In the genomic region with DNA sequence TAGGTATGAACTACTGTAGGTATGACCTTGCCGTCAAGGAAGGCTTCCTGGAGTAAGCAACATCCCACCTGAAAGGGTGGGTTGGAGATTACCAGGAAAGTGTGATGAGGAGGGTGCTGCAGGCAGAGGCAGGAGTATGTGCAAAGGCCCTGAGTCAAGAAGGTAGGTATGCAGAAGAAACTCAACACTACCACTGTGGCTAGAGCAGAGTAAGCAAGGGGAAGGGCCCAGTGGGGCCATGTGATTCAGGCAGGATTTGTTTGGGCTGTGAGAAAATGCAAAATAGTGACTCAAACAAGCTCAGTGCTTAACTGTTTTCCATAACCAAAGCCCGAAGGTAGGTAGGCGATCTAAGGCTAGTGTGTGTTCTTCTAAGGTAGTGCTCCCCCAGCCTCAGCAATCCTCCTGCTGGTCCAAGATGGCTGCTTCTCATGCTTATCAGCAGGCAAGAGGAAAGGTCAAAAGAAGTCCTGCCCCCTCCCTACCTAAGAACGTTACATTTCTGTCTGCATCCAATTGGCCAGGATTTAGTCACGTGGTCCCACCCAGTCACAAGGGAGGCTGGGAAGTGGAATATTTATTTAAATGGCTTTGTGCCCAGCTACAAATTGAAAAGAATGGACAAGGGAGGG, we compare ENCODE assay signal across 20 cellular contexts. TPM values are rescaled to one million over a fixed set of nuclear protein-coding genes. Genes with fewer than 3 reads are reported as not detected.
A peak's percentile ranks its signal among the peaks of the same experiment; 100 is the strongest.
DNase-seq lines count a peak whose midpoint lies in the region; ATAC-seq and TF ChIP-seq lines count a peak whose summit lies in the region.
"Had no signal": no experiment of that assay in that cellular context is flagged by ENCODE, and none has a peak within 500 bp of the region (broad histone marks: within the 10 kb centered on the region; RNA-seq: fewer than 3 reads in every experiment).

No MANE protein-coding gene starts in this region.

- H3K18ac ChIP-seq in IMR-90 (ENCODE audit: low read depth, low read length) (no peak overlapping the region), neuronal stem cell (ENCODE audit: low read length) (no peak overlapping the region)

- H4K20me1 ChIP-seq in IMR-90 (ENCODE audit: insufficient read depth, low read length), result no peaks in the 10 kb centered on the region

- in situ Hi-C loops in IMR-90 (cut with MboI; ENCODE audit: low sequenced_read_pairs), result no loop called here

- intact Hi-C loops in activated CD8-positive, alpha-beta T cell treated with anti-CD3 and anti-CD28 coated beads for 36 hours (cut with micrococcal nuclease), result no loop called here
- intact Hi-C loops in IMR-90 (cut with micrococcal nuclease), result no loop called here

- no peak overlapping the region for H4K5ac ChIP-seq in IMR-90 (ENCODE audit: low read depth, low read length)

- H3K27me3 Mint-ChIP-seq in activated CD8-positive, alpha-beta T cell treated with anti-CD3 and anti-CD28 coated beads, Interleukin-2, amount 10 ng/mL, durations not matched to agents 7 days and 5 days (ENCODE audit: low read depth), result peaks cover 7% of the 10 kb centered on the region
- no peaks in the 10 kb centered on the region for H3K27me3 Mint-ChIP-seq in activated CD8-positive, alpha-beta T cell treated with anti-CD3 and anti-CD28 coated beads for 36 hours
- H3K27me3 Mint-ChIP-seq in endodermal cell (ENCODE audit: insufficient read depth), result peaks cover 5% of the 10 kb centered on the region

- H3K36me3 ChIP-seq in IMR-90 (ENCODE audit: control insufficient read depth, insufficient read depth, low read length), result no peaks in the 10 kb centered on the region
- H3K36me3 ChIP-seq in endodermal cell (ENCODE audit: control insufficient read depth, insufficient read depth, low read length), result no peaks in the 10 kb centered on the region
- no peaks in the 10 kb centered on the region for H3K36me3 ChIP-seq in neuronal stem cell (replicated peaks in 1 of 2; ENCODE audit: control insufficient read depth in 2 of 2, insufficient read depth in 2 of 2, low read length in 2 of 2)
- H3K36me3 ChIP-seq in suprapubic skin, result no peaks in the 10 kb centered on the region

- no peak for TF ChIP-seq EP300 in suprapubic skin (IDR thresholded peaks at IDR 0.05)

- DNase-seq in activated CD8-positive, alpha-beta T cell treated with anti-CD3 and anti-CD28 coated beads, Interleukin-2, amount 10 ng/mL, durations not matched to agents 7 days and 5 days, result no peak
- DNase-seq in activated CD8-positive, alpha-beta T cell treated with anti-CD3 and anti-CD28 coated beads for 36 hours, result no peak
- DNase-seq in IMR-90 (no peak), endodermal cell (peak; percentile 68), neuronal stem cell (ENCODE audit: low spot score) (no peak), pons (ENCODE audit: low spot score) (no peak), suprapubic skin (ENCODE audit: low spot score in 2 of 2) (no peak)
- no peak for DNase-seq in activated naive CD4-positive, alpha-beta T cell treated with Interleukin-2 at 50 U/mL for 16 hours
- DNase-seq: activated CD4-positive, alpha-beta T cell treated with anti-CD3 and anti-CD28 coated beads, Interleukin-2, amount 50 U/mL, for 4 hours; activated T-cell treated with anti-CD3 and anti-CD28 coated beads, Interleukin-2, amount 50 U/mL, for 1 hour; cortex of kidney; NCI-H1930; stimulated activated CD4-positive, alpha-beta T cell treated with anti-CD3 and anti-CD28 coated beads, Interleukin-4, amount 100 ng/mL, for 24 hours had no signal

- POLR2A ChIA-PET in activated CD8-positive, alpha-beta T cell treated with anti-CD3 and anti-CD28 coated beads, Interleukin-2, amount 10 ng/mL, durations not matched to agents 7 days and 5 days (lab: Charles Lee), result interaction anchor here (2.7 kb wide), 1 partner anchor 36 kb away, joined by 10 read pairs; a partner anchor contains a TSS
- POLR2A ChIA-PET in activated CD8-positive, alpha-beta T cell treated with anti-CD3 and anti-CD28 coated beads for 36 hours (lab: Charles Lee), result interaction anchor here (1.7 kb wide), 1 partner anchor 36 kb away, joined by 7 read pairs; a partner anchor contains a TSS
- POLR2A ChIA-PET in IMR-90 (lab: Charles Lee; ENCODE audit: unreplicated experiment), result no interaction called here

- dilution Hi-C loops in IMR-90 (cut with HindIII; ENCODE audit: low sequenced_read_pairs, unreplicated experiment), result no loop called here

- H4K91ac ChIP-seq in IMR-90 (ENCODE audit: insufficient read depth, low read depth, low read length) (peak overlapping the region; percentile 18; the same call in 1 of the 2 replicates), neuronal stem cell (ENCODE audit: low read depth, low read length, poor library complexity) (no peak overlapping the region)

- H3K4me1 ChIP-seq in IMR-90 (ENCODE audit: control insufficient read depth, insufficient read depth, low read length) (peaks cover 6% of the 10 kb centered on the region), endodermal cell (ENCODE audit: control insufficient read depth, insufficient read depth, low read length) (no peaks in the 10 kb centered on the region), neuronal stem cell (ENCODE audit: control insufficient read depth in 2 of 2, insufficient read depth in 1 of 2, low read depth in 1 of 2, low read length in 2 of 2) (peaks cover 0 to 3% of the 10 kb centered on the region in 2 donors), suprapubic skin (peaks cover 11% of the 10 kb centered on the region)

- H3K9me3 Mint-ChIP-seq in activated CD8-positive, alpha-beta T cell treated with anti-CD3 and anti-CD28 coated beads, Interleukin-2, amount 10 ng/mL, durations not matched to agents 7 days and 5 days (ENCODE audit: insufficient read depth), result peaks cover 3% of the 10 kb centered on the region
- no peaks in the 10 kb centered on the region for H3K9me3 Mint-ChIP-seq in activated CD8-positive, alpha-beta T cell treated with anti-CD3 and anti-CD28 coated beads for 36 hours
- no peaks in the 10 kb centered on the region for H3K9me3 Mint-ChIP-seq in endodermal cell

- no peaks in the 10 kb centered on the region for H3K79me1 ChIP-seq in IMR-90 (ENCODE audit: low read depth in 1 of 2, low read length in 2 of 2)
- no peaks in the 10 kb centered on the region for H3K79me1 ChIP-seq in neuronal stem cell (ENCODE audit: low read depth, low read length)

- H3K23ac ChIP-seq in IMR-90 (ENCODE audit: low read depth, low read length), result no peak overlapping the region
- H3K23ac ChIP-seq in neuronal stem cell (ENCODE audit: low read depth, low read length, poor library complexity), result no peak overlapping the region

- H3K4me3 Mint-ChIP-seq in activated CD8-positive, alpha-beta T cell treated with anti-CD3 and anti-CD28 coated beads, Interleukin-2, amount 10 ng/mL, durations not matched to agents 7 days and 5 days, result no peak overlapping the region
- H3K4me3 Mint-ChIP-seq in activated CD8-positive, alpha-beta T cell treated with anti-CD3 and anti-CD28 coated beads for 36 hours, result no peak overlapping the region
- no peak overlapping the region for H3K4me3 Mint-ChIP-seq in endodermal cell
- H3K4me3 Mint-ChIP-seq: brain had no signal

- H2BK120ac ChIP-seq in IMR-90 (ENCODE audit: low read depth, low read length) (peak overlapping the region; percentile 0; the same call in 1 of the 2 replicates), neuronal stem cell (ENCODE audit: low read depth, low read length) (no peak overlapping the region)

- H3K56ac ChIP-seq in IMR-90 (ENCODE audit: extremely low read depth, insufficient read depth, low read length), result no peak overlapping the region

- peak overlapping the region; percentile 64 for H2AFZ ChIP-seq in IMR-90 (replicated peaks; ENCODE audit: low read length, poor library complexity)
- H2AFZ ChIP-seq in neuronal stem cell (ENCODE audit: low read length), result peak overlapping the region; percentile 69

- H3K9ac ChIP-seq in IMR-90 (ENCODE audit: low read depth, low read length) (no peak overlapping the region), endodermal cell (ENCODE audit: extremely low read depth, low read length, poor library complexity, severe bottlenecking) (no peak overlapping the region), neuronal stem cell (ENCODE audit: low read depth, low read length, poor library complexity) (no peak overlapping the region)

- H3K4me2 ChIP-seq in IMR-90 (ENCODE audit: low read depth, low read length) (no peak overlapping the region), neuronal stem cell (ENCODE audit: insufficient read depth, low read length, poor library complexity, severe bottlenecking) (no peak overlapping the region)

- peak overlapping the region; percentile 5; the same call in 1 of the 2 replicates for H2AK5ac ChIP-seq in IMR-90 (ENCODE audit: low read depth, low read length)
- no peak overlapping the region for H2AK5ac ChIP-seq in neuronal stem cell (ENCODE audit: low read depth, low read length)

- H2BK15ac ChIP-seq in IMR-90 (ENCODE audit: low read depth, low read length), result no peak overlapping the region; the same call in 2 of the 3 replicates
- no peak overlapping the region for H2BK15ac ChIP-seq in neuronal stem cell (ENCODE audit: low read length)

- H3K27me3 ChIP-seq in IMR-90 (ENCODE audit: control insufficient read depth, insufficient read depth, low read length) (no peaks in the 10 kb centered on the region), endodermal cell (ENCODE audit: control insufficient read depth, insufficient read depth, low read length, poor library complexity, severe bottlenecking) (no peaks in the 10 kb centered on the region), neuronal stem cell (ENCODE audit: control insufficient read depth in 3 of 3, insufficient read depth in 3 of 3, low read depth in 1 of 3, low read length in 3 of 3) (peaks cover 0 to 4% (median 2%) of the 10 kb centered on the region in 3 experiments), suprapubic skin (no peaks in the 10 kb centered on the region)

- WGBS in IMR-90 (ENCODE audit: extremely low coverage in 2 of 2, insufficient read length in 1 of 2), 2 experiments, result no CpG with 5 or more reads among the region's 5 CpGs
- WGBS in endodermal cell (ENCODE audit: insufficient coverage in 1 of 2, insufficient read length in 1 of 2), 2 experiments, result 78 to 87% methylated on average over 4 to 5 of the region's 5 CpGs
- WGBS in neuronal stem cell (ENCODE audit: extremely low coverage in 2 of 2, insufficient read length in 2 of 2, insufficient replicate concordance in 1 of 2), 2 donors, result no CpG with 5 or more reads among the region's 5 CpGs
- WGBS in suprapubic skin, result 72% methylated on average over 5 of the region's 5 CpGs

- no peak overlapping the region for H3K27ac ChIP-seq in IMR-90 (ENCODE audit: insufficient read depth, low read length)
- H3K27ac ChIP-seq in endodermal cell (ENCODE audit: low read depth, low read length), result no peak overlapping the region
- no peak overlapping the region for H3K27ac ChIP-seq in neuronal stem cell (replicated peaks; ENCODE audit: low read length)
- no peak overlapping the region for H3K27ac ChIP-seq in suprapubic skin
- H3K27ac ChIP-seq: C4-2B, epithelial cell of prostate, RWPE1 had no signal

- no peak overlapping the region; the same call in 1 of the 2 replicates for H2BK20ac ChIP-seq in IMR-90 (ENCODE audit: low read depth, low read length)

- no peak overlapping the region for H3K14ac ChIP-seq in IMR-90 (replicated peaks; ENCODE audit: low read depth, low read length)
- H3K14ac ChIP-seq in neuronal stem cell (ENCODE audit: low read length), result no peak overlapping the region

- no peak for ATAC-seq in activated CD8-positive, alpha-beta T cell treated with anti-CD3 and anti-CD28 coated beads, Interleukin-2, amount 10 ng/mL, durations not matched to agents 7 days and 5 days
- no peak for ATAC-seq in activated CD8-positive, alpha-beta T cell treated with anti-CD3 and anti-CD28 coated beads for 36 hours
- no peak for ATAC-seq in IMR-90 (ENCODE audit: low read depth)

- TF ChIP-seq CTCF in activated CD8-positive, alpha-beta T cell treated with anti-CD3 and anti-CD28 coated beads for 36 hours (IDR thresholded peaks at IDR 0.05), result no peak
- no peak for TF ChIP-seq CTCF in IMR-90 (conservative IDR thresholded peaks at IDR 0.05; ENCODE audit: low read depth, low read length)
- no peak for TF ChIP-seq CTCF in endodermal cell (conservative IDR thresholded peaks at IDR 0.05)
- no peak for TF ChIP-seq CTCF in suprapubic skin (IDR thresholded peaks at IDR 0.05)

- H2BK12ac ChIP-seq in neuronal stem cell (ENCODE audit: low read length), result no peak overlapping the region

- peak overlapping the region; percentile 35 for H3K27ac Mint-ChIP-seq in activated CD8-positive, alpha-beta T cell treated with anti-CD3 and anti-CD28 coated beads, Interleukin-2, amount 10 ng/mL, durations not matched to agents 7 days and 5 days
- no peak overlapping the region for H3K27ac Mint-ChIP-seq in activated CD8-positive, alpha-beta T cell treated with anti-CD3 and anti-CD28 coated beads for 36 hours
- peak overlapping the region; percentile 74 for H3K27ac Mint-ChIP-seq in endodermal cell
- H3K27ac Mint-ChIP-seq: activated naive CD4-positive, alpha-beta T cell treated with anti-CD3 and anti-CD28 coated beads, Interleukin-2, amount 50 U/mL, for 72 hours; brain; progenitor cell of endocrine pancreas had no signal

- H4K8ac ChIP-seq in IMR-90 (ENCODE audit: low read depth in 2 of 2, low read length in 2 of 2) (peak overlapping the region in 1 of 2 experiments; percentile 2; a peak in 1 of 4 replicates), neuronal stem cell (ENCODE audit: low read depth, low read length) (no peak overlapping the region)

- TF ChIP-seq POLR2A in IMR-90 (IDR thresholded peaks at IDR 0.05; ENCODE audit: low read depth, low read length) (no peak), suprapubic skin (IDR thresholded peaks at IDR 0.05) (no peak)

- CTCF ChIA-PET in activated CD8-positive, alpha-beta T cell treated with anti-CD3 and anti-CD28 coated beads, Interleukin-2, amount 10 ng/mL, durations not matched to agents 7 days and 5 days (lab: Charles Lee), result interaction anchor here (2.7 kb wide), 1 partner anchor 214 kb away, joined by 12 read pairs; no protein-coding TSS in a partner anchor
- CTCF ChIA-PET in activated CD8-positive, alpha-beta T cell treated with anti-CD3 and anti-CD28 coated beads for 36 hours (lab: Charles Lee), result interaction anchor here (1.0 to 2.6 kb wide), 5 partner anchors 9 to 254 kb away, joined by 3 to 9 read pairs (median 4); no protein-coding TSS in a partner anchor
- CTCF ChIA-PET in IMR-90 (lab: Yijun Ruan, JAX), result no interaction called here

- peaks cover 13% of the 10 kb centered on the region for H3K4me1 Mint-ChIP-seq in activated CD8-positive, alpha-beta T cell treated with anti-CD3 and anti-CD28 coated beads, Interleukin-2, amount 10 ng/mL, durations not matched to agents 7 days and 5 days (ENCODE audit: low read depth)
- peaks cover 16% of the 10 kb centered on the region for H3K4me1 Mint-ChIP-seq in activated CD8-positive, alpha-beta T cell treated with anti-CD3 and anti-CD28 coated beads for 36 hours (ENCODE audit: low read depth)
- H3K4me1 Mint-ChIP-seq in endodermal cell, result peaks cover 7% of the 10 kb centered on the region
- H3K4me1 Mint-ChIP-seq: brain had no signal

- H2AK9ac ChIP-seq in IMR-90 (replicated peaks; ENCODE audit: low read depth, low read length, poor library complexity), result peak overlapping the region; percentile 35

- H3K9me1 ChIP-seq in IMR-90 (ENCODE audit: insufficient read depth, low read length), result 0 out of 2 replicates have a peak, but pooled peaks cover 6% of the 10 kb centered on the region

- H3K4ac ChIP-seq in IMR-90 (ENCODE audit: low read depth, low read length) (0 out of 2 replicates have a peak overlapping the region, but pooled peaks have one; percentile 17), neuronal stem cell (ENCODE audit: low read length) (no peak overlapping the region)

- no peaks in the 10 kb centered on the region for H3K36me3 Mint-ChIP-seq in activated CD8-positive, alpha-beta T cell treated with anti-CD3 and anti-CD28 coated beads, Interleukin-2, amount 10 ng/mL, durations not matched to agents 7 days and 5 days (ENCODE audit: low read depth)
- no peaks in the 10 kb centered on the region for H3K36me3 Mint-ChIP-seq in activated CD8-positive, alpha-beta T cell treated with anti-CD3 and anti-CD28 coated beads for 36 hours (ENCODE audit: low read depth)
- H3K36me3 Mint-ChIP-seq in endodermal cell (ENCODE audit: low read depth), result no peaks in the 10 kb centered on the region
- H3K36me3 Mint-ChIP-seq: brain had no signal

- no peak overlapping the region for H3K4me3 ChIP-seq in IMR-90 (ENCODE audit: insufficient read depth, low read depth, low read length)
- no peak overlapping the region for H3K4me3 ChIP-seq in endodermal cell (ENCODE audit: low read length)
- H3K4me3 ChIP-seq in neuronal stem cell (ENCODE audit: low read length in 2 of 2), result peak overlapping the region in 1 of 2 donors; percentile 27
- no peak overlapping the region for H3K4me3 ChIP-seq in suprapubic skin

- H2BK5ac ChIP-seq in IMR-90 (ENCODE audit: low read depth, low read length, poor library complexity, severe bottlenecking) (no peak overlapping the region), neuronal stem cell (ENCODE audit: low read length) (no peak overlapping the region)

- TF ChIP-seq RAD21 in IMR-90 (IDR thresholded peaks at IDR 0.05; ENCODE audit: low read length), result no peak

- BruUV-seq in IMR-90 (replicated peaks; lab: Mats Ljungman, UMichigan), result no TSS peak

- H3K9me3 ChIP-seq in IMR-90 (ENCODE audit: control insufficient read depth, insufficient read depth, low read length), result no peaks in the 10 kb centered on the region
- H3K9me3 ChIP-seq in endodermal cell (ENCODE audit: control insufficient read depth, low read length), result no peaks in the 10 kb centered on the region
- H3K9me3 ChIP-seq in neuronal stem cell (replicated peaks in 1 of 2; ENCODE audit: control insufficient read depth in 2 of 2, insufficient read depth in 1 of 2, low read depth in 1 of 2, low read length in 2 of 2), result no peaks in the 10 kb centered on the region
- H3K9me3 ChIP-seq in suprapubic skin, result no peaks in the 10 kb centered on the region

RNA-seq across cellular contexts. Expression of a gene that starts 36.2 kb away (rescaled TPM):
- 100 to 1,000 TPM; 300 to 308 TPM for total RNA-seq in activated CD8-positive, alpha-beta T cell treated with anti-CD3 and anti-CD28 coated beads, Interleukin-2, amount 10 ng/mL, durations not matched to agents 7 days and 5 days
- 100 to 1,000 TPM; 683 to 709 TPM for total RNA-seq in activated CD8-positive, alpha-beta T cell treated with anti-CD3 and anti-CD28 coated beads for 36 hours
- total RNA-seq in IMR-90 (2012; rRNA removed) (101 and 129 TPM in 2 replicates), endodermal cell (1,000 to 10,000 TPM; 1,306 to 1,595 TPM), suprapubic skin (100 to 1,000 TPM in 3 of 4 donors, 10 to 100 TPM in 1; 93.3 to 127 (median 111) TPM)
- polyA plus RNA-seq in IMR-90 (2012; rRNA removed), result 589 and 652 TPM in 2 replicates
- polyA plus RNA-seq in IMR-90 (2012; cell fraction: cytosol; rRNA removed), result 380 and 646 TPM in 2 replicates
- polyA plus RNA-seq in IMR-90 (2012; cell fraction: nucleus; rRNA removed; ENCODE audit: low replicate concordance), result 226 and 344 TPM in 2 replicates
- polyA plus RNA-seq in endodermal cell (2013, experiment 1 of 2), result 1,230 TPM
- 1,159 TPM for polyA plus RNA-seq in endodermal cell (2013, experiment 2 of 2)
- polyA plus RNA-seq in neuronal stem cell (2013, experiment 1 of 2), result 2,319 TPM
- 2,280 TPM for polyA plus RNA-seq in neuronal stem cell (2013, experiment 2 of 2)

RNA-seq across cellular contexts. Expression of a gene that starts 48.4 kb away (rescaled TPM):
- total RNA-seq in activated CD8-positive, alpha-beta T cell treated with anti-CD3 and anti-CD28 coated beads, Interleukin-2, amount 10 ng/mL, durations not matched to agents 7 days and 5 days, result 10 to 100 TPM; 21.3 to 26.7 TPM
- total RNA-seq in activated CD8-positive, alpha-beta T cell treated with anti-CD3 and anti-CD28 coated beads for 36 hours, result 10 to 100 TPM; 13.3 to 16.4 TPM
- total RNA-seq in IMR-90 (2012; rRNA removed), result 8.1 and 8.4 TPM in 2 replicates
- polyA plus RNA-seq in IMR-90 (2012; rRNA removed), result 25.6 and 28.9 TPM in 2 replicates
- 27.3 and 43.9 TPM in 2 replicates for polyA plus RNA-seq in IMR-90 (2012; cell fraction: cytosol; rRNA removed)
- polyA plus RNA-seq in IMR-90 (2012; cell fraction: nucleus; rRNA removed; ENCODE audit: low replicate concordance), result 16.8 and 47.4 TPM in 2 replicates
- 1 to 10 TPM; 7.2 to 7.9 TPM for total RNA-seq in endodermal cell
- 16.4 TPM for polyA plus RNA-seq in endodermal cell (2013, experiment 1 of 2)
- 14.3 TPM for polyA plus RNA-seq in endodermal cell (2013, experiment 2 of 2)
- 6.3 TPM for polyA plus RNA-seq in neuronal stem cell (2013, experiment 1 of 2)
- 6.1 TPM for polyA plus RNA-seq in neuronal stem cell (2013, experiment 2 of 2)
- 10 to 100 TPM; 45.2 to 58.8 (median 51.2) TPM for total RNA-seq in suprapubic skin

RNA-seq across cellular contexts. Expression of a gene that starts 54.6 kb away (rescaled TPM):
- not detected for total RNA-seq in activated CD8-positive, alpha-beta T cell treated with anti-CD3 and anti-CD28 coated beads, Interleukin-2, amount 10 ng/mL, durations not matched to agents 7 days and 5 days
- under 1 TPM; 0.11 to 0.14 TPM for total RNA-seq in activated CD8-positive, alpha-beta T cell treated with anti-CD3 and anti-CD28 coated beads for 36 hours
- total RNA-seq in IMR-90 (2012; rRNA removed) (not detected in 2 replicates), endodermal cell (1 to 10 TPM; 3.1 to 9.1 TPM), suprapubic skin (not detected)
- polyA plus RNA-seq in IMR-90 (2012; rRNA removed), result 0.02 and 0.03 TPM in 2 replicates
- 0.01 and 0.10 TPM in 2 replicates for polyA plus RNA-seq in IMR-90 (2012; cell fraction: cytosol; rRNA removed)
- 0.06 and 0.17 TPM in 2 replicates for polyA plus RNA-seq in IMR-90 (2012; cell fraction: nucleus; rRNA removed; ENCODE audit: low replicate concordance)
- 1.4 TPM for polyA plus RNA-seq in endodermal cell (2013, experiment 1 of 2)
- 0.99 TPM for polyA plus RNA-seq in endodermal cell (2013, experiment 2 of 2)
- polyA plus RNA-seq in neuronal stem cell (2013, experiment 1 of 2), result 0.20 TPM
- polyA plus RNA-seq in neuronal stem cell (2013, experiment 2 of 2), result 0.22 TPM
- total RNA-seq: lung microvascular endothelial cell had no signal
